In genomic region chr12:91226951-91227350, GRCh38 we compare ENCODE assay signal across 35 cellular contexts. TPM values are rescaled to one million over a fixed set of nuclear protein-coding genes. Genes with fewer than 3 reads are reported as not detected.
"Had no signal": no experiment of that assay in that cellular context is flagged by ENCODE, and none has a peak within 500 bp of the region (broad histone marks: within the 10 kb centered on the region; RNA-seq: fewer than 3 reads in every experiment).

No MANE protein-coding gene starts in this region.

- H3K27me3 Mint-ChIP-seq: activated B cell treated with CpG ODN at 0.5 μM for 24 hours; activated CD4-positive, alpha-beta T cell treated with anti-CD3 and anti-CD28 coated beads, Interleukin-2, amount 10 ng/mL, durations not matched to agents 24 days and 14 days; activated CD8-positive, alpha-beta memory T cell treated with anti-CD3 and anti-CD28 coated beads, Interleukin-2, amount 10 ng/mL, durations not matched to agents 7 days and 5 days; activated naive CD4-positive, alpha-beta T cell treated with anti-CD3 and anti-CD28 coated beads, Interleukin-2, amount 10 ng/mL, durations not matched to agents 7 days and 5 days; activated naive CD8-positive, alpha-beta T cell treated with anti-CD3 and anti-CD28 coated beads, Interleukin-2, amount 50 U/mL, for 24 hours; brain had no signal

- H3K9me3 ChIP-seq: ascending aorta had no signal

- H3K27ac ChIP-seq: ascending aorta, cardiac muscle cell, VCaP had no signal

- H3K27me3 ChIP-seq: ascending aorta, cardiac muscle cell had no signal

- H3K4me1 ChIP-seq: ascending aorta had no signal

- H3K27ac Mint-ChIP-seq: activated B cell treated with CpG ODN at 0.5 μM for 24 hours; activated CD4-positive, alpha-beta memory T cell treated with anti-CD3 and anti-CD28 coated beads for 36 hours; activated CD4-positive, alpha-beta T cell treated with anti-CD3 and anti-CD28 coated beads, Interleukin-2, amount 10 ng/mL, durations not matched to agents 24 days and 14 days; activated CD8-positive, alpha-beta memory T cell treated with anti-CD3 and anti-CD28 coated beads, Interleukin-2, amount 10 ng/mL, durations not matched to agents 7 days and 5 days; activated CD8-positive, alpha-beta T cell treated with anti-CD3 and anti-CD28 coated beads, Interleukin-2, amount 10 ng/mL, durations not matched to agents 7 days and 5 days; activated naive CD4-positive, alpha-beta T cell treated with anti-CD3 and anti-CD28 coated beads, Interleukin-2, amount 10 ng/mL, durations not matched to agents 7 days and 5 days; activated naive CD4-positive, alpha-beta T cell treated with anti-CD3 and anti-CD28 coated beads, Interleukin-2, amount 50 U/mL, for 24 hours; activated naive CD8-positive, alpha-beta T cell; activated naive CD8-positive, alpha-beta T cell treated with anti-CD3 and anti-CD28 coated beads, Interleukin-2, amount 10 ng/mL, durations not matched to agents 7 days and 5 days; activated naive CD8-positive, alpha-beta T cell treated with anti-CD3 and anti-CD28 coated beads, Interleukin-2, amount 50 U/mL, for 24 hours; activated T-cell treated with anti-CD3 and anti-CD28 coated beads, Interleukin-2, amount 50 U/mL, for 24 hours; activated T-helper 2 cell treated with anti-CD3 and anti-CD28 coated beads, Interferon-gamma antibody, Interleukin-2, Interleukin-4, amounts not matched to agents 10 μg/mL and 5 μg/mL and 100 μg/mL, durations not matched to agents 14 hours and 24 hours and 36 hours; brain; T-helper 1 cell treated with Interleukin-12 subunit alpha and Interleukin-12 subunit beta and Interleukin-4 antibody, amounts not matched to agents 30 μg/mL and 1 μg/mL, for 36 hours; T-helper 2 cell treated with Interferon-gamma antibody and Interleukin-4, amounts not matched to agents 5 μg/mL and 100 μg/mL, for 36 hours had no signal

- DNase-seq: activated B cell treated with CpG ODN at 0.5 μM for 24 hours; activated CD4-positive, alpha-beta memory T cell treated with anti-CD3 and anti-CD28 coated beads for 36 hours; activated CD4-positive, alpha-beta T cell treated with anti-CD3 and anti-CD28 coated beads for 4 hours; activated CD4-positive, alpha-beta T cell treated with anti-CD3 and anti-CD28 coated beads, Interleukin-2, amount 10 ng/mL, durations not matched to agents 24 days and 14 days; activated CD4-positive, alpha-beta T cell treated with anti-CD3 and anti-CD28 coated beads, Interleukin-2, amount 50 U/mL, for 1 hour; activated CD4-positive, alpha-beta T cell treated with anti-CD3 and anti-CD28 coated beads, Interleukin-2, amount 50 U/mL, for 4 hours; activated CD4-positive, CD25-positive, alpha-beta regulatory T cell treated with anti-CD3 and anti-CD28 coated beads, Interleukin-2, amount 50 U/mL, for 72 hours; activated CD8-positive, alpha-beta memory T cell treated with anti-CD3 and anti-CD28 coated beads for 24 hours; activated CD8-positive, alpha-beta memory T cell treated with anti-CD3 and anti-CD28 coated beads, Interleukin-2, amount 10 ng/mL, durations not matched to agents 7 days and 5 days; activated CD8-positive, alpha-beta memory T cell treated with anti-CD3 and anti-CD28 coated beads, Interleukin-2, amount 50 U/mL, for 48 hours; activated CD8-positive, alpha-beta T cell treated with anti-CD3 and anti-CD28 coated beads, Interleukin-2, amount 10 ng/mL, durations not matched to agents 7 days and 5 days; activated effector memory CD4-positive, alpha-beta T cell treated with Interleukin-2 at 50 U/mL for 16 hours; activated gamma-delta T cell; activated naive CD4-positive, alpha-beta T cell treated with anti-CD3 and anti-CD28 coated beads, Interleukin-2, amount 10 ng/mL, durations not matched to agents 7 days and 5 days; activated naive CD4-positive, alpha-beta T cell treated with Interleukin-2 at 50 U/mL for 16 hours; activated naive CD8-positive, alpha-beta T cell treated with anti-CD3 and anti-CD28 coated beads, Interleukin-2, amount 10 ng/mL, durations not matched to agents 7 days and 5 days; activated naive CD8-positive, alpha-beta T cell treated with anti-CD3 and anti-CD28 coated beads, Interleukin-2, amount 50 U/mL, for 24 hours; activated T-cell treated with anti-CD3 and anti-CD28 coated beads, Interleukin-2, amount 50 U/mL, for 24 hours; activated T-cell treated with anti-CD3 and anti-CD28 coated beads, Interleukin-2, amount 50 U/mL, for 48 hours; amygdala; anterior cingulate cortex; T-helper 1 cell; T-helper 2 cell; T-helper 9 cell had no signal

- H3K4me3 Mint-ChIP-seq: activated B cell treated with CpG ODN at 0.5 μM for 24 hours; activated CD4-positive, alpha-beta memory T cell treated with anti-CD3 and anti-CD28 coated beads for 36 hours; activated CD4-positive, alpha-beta T cell treated with anti-CD3 and anti-CD28 coated beads, Interleukin-2, amount 10 ng/mL, durations not matched to agents 24 days and 14 days; activated CD8-positive, alpha-beta memory T cell treated with anti-CD3 and anti-CD28 coated beads, Interleukin-2, amount 10 ng/mL, durations not matched to agents 7 days and 5 days; activated CD8-positive, alpha-beta T cell treated with anti-CD3 and anti-CD28 coated beads, Interleukin-2, amount 10 ng/mL, durations not matched to agents 7 days and 5 days; activated naive CD4-positive, alpha-beta T cell treated with anti-CD3 and anti-CD28 coated beads, Interleukin-2, amount 10 ng/mL, durations not matched to agents 7 days and 5 days; activated naive CD4-positive, alpha-beta T cell treated with anti-CD3 and anti-CD28 coated beads, Interleukin-2, amount 50 U/mL, for 24 hours; activated naive CD8-positive, alpha-beta T cell; activated naive CD8-positive, alpha-beta T cell treated with anti-CD3 and anti-CD28 coated beads, Interleukin-2, amount 10 ng/mL, durations not matched to agents 7 days and 5 days; activated naive CD8-positive, alpha-beta T cell treated with anti-CD3 and anti-CD28 coated beads, Interleukin-2, amount 50 U/mL, for 24 hours; activated T-cell treated with anti-CD3 and anti-CD28 coated beads, Interleukin-2, amount 50 U/mL, for 24 hours; brain; central memory CD8-positive, alpha-beta T cell; T-helper 1 cell treated with Interleukin-12 subunit alpha and Interleukin-12 subunit beta and Interleukin-4 antibody, amounts not matched to agents 30 μg/mL and 1 μg/mL, for 36 hours; T-helper 2 cell treated with Interferon-gamma antibody and Interleukin-4, amounts not matched to agents 5 μg/mL and 100 μg/mL, for 36 hours had no signal

- H3K9me3 Mint-ChIP-seq: activated B cell treated with CpG ODN at 0.5 μM for 24 hours; activated CD4-positive, alpha-beta memory T cell treated with anti-CD3 and anti-CD28 coated beads for 36 hours; activated CD4-positive, alpha-beta T cell treated with anti-CD3 and anti-CD28 coated beads, Interleukin-2, amount 10 ng/mL, durations not matched to agents 24 days and 14 days; activated naive CD4-positive, alpha-beta T cell treated with anti-CD3 and anti-CD28 coated beads, Interleukin-2, amount 10 ng/mL, durations not matched to agents 7 days and 5 days; activated naive CD4-positive, alpha-beta T cell treated with anti-CD3 and anti-CD28 coated beads, Interleukin-2, amount 50 U/mL, for 24 hours; activated naive CD8-positive, alpha-beta T cell treated with anti-CD3 and anti-CD28 coated beads, Interleukin-2, amount 10 ng/mL, durations not matched to agents 7 days and 5 days; activated naive CD8-positive, alpha-beta T cell treated with anti-CD3 and anti-CD28 coated beads, Interleukin-2, amount 50 U/mL, for 24 hours; activated T-cell treated with anti-CD3 and anti-CD28 coated beads, Interleukin-2, amount 50 U/mL, for 24 hours; activated T-helper 2 cell treated with anti-CD3 and anti-CD28 coated beads, Interferon-gamma antibody, Interleukin-2, Interleukin-4, amounts not matched to agents 10 μg/mL and 5 μg/mL and 100 μg/mL, durations not matched to agents 14 hours and 24 hours and 36 hours; brain; central memory CD8-positive, alpha-beta T cell; T-helper 1 cell treated with Interleukin-12 subunit alpha and Interleukin-12 subunit beta and Interleukin-4 antibody, amounts not matched to agents 30 μg/mL and 1 μg/mL, for 36 hours; T-helper 2 cell treated with Interferon-gamma antibody and Interleukin-4, amounts not matched to agents 5 μg/mL and 100 μg/mL, for 36 hours had no signal

- FAIRE-seq: bronchial epithelial cell had no signal

- H3K4me1 Mint-ChIP-seq: activated B cell treated with CpG ODN at 0.5 μM for 24 hours; activated CD4-positive, alpha-beta T cell treated with anti-CD3 and anti-CD28 coated beads, Interleukin-2, amount 10 ng/mL, durations not matched to agents 24 days and 14 days; activated CD8-positive, alpha-beta memory T cell treated with anti-CD3 and anti-CD28 coated beads, Interleukin-2, amount 10 ng/mL, durations not matched to agents 7 days and 5 days; activated naive CD4-positive, alpha-beta T cell treated with anti-CD3 and anti-CD28 coated beads, Interleukin-2, amount 10 ng/mL, durations not matched to agents 7 days and 5 days; activated naive CD4-positive, alpha-beta T cell treated with anti-CD3 and anti-CD28 coated beads, Interleukin-2, amount 50 U/mL, for 24 hours; activated naive CD8-positive, alpha-beta T cell treated with anti-CD3 and anti-CD28 coated beads, Interleukin-2, amount 10 ng/mL, durations not matched to agents 7 days and 5 days; activated naive CD8-positive, alpha-beta T cell treated with anti-CD3 and anti-CD28 coated beads, Interleukin-2, amount 50 U/mL, for 24 hours; brain; central memory CD8-positive, alpha-beta T cell had no signal

- H3K36me3 Mint-ChIP-seq: activated CD4-positive, alpha-beta memory T cell treated with anti-CD3 and anti-CD28 coated beads for 36 hours; activated CD8-positive, alpha-beta memory T cell treated with anti-CD3 and anti-CD28 coated beads, Interleukin-2, amount 10 ng/mL, durations not matched to agents 7 days and 5 days; activated naive CD4-positive, alpha-beta T cell treated with anti-CD3 and anti-CD28 coated beads, Interleukin-2, amount 10 ng/mL, durations not matched to agents 7 days and 5 days; activated naive CD4-positive, alpha-beta T cell treated with anti-CD3 and anti-CD28 coated beads, Interleukin-2, amount 50 U/mL, for 24 hours; activated naive CD8-positive, alpha-beta T cell; activated naive CD8-positive, alpha-beta T cell treated with anti-CD3 and anti-CD28 coated beads, Interleukin-2, amount 10 ng/mL, durations not matched to agents 7 days and 5 days; brain had no signal

- H3K36me3 ChIP-seq: ascending aorta, cardiac muscle cell had no signal

- ATAC-seq: activated CD8-positive, alpha-beta memory T cell treated with anti-CD3 and anti-CD28 coated beads, Interleukin-2, amount 10 ng/mL, durations not matched to agents 7 days and 5 days; activated CD8-positive, alpha-beta T cell treated with anti-CD3 and anti-CD28 coated beads, Interleukin-2, amount 10 ng/mL, durations not matched to agents 7 days and 5 days; activated naive CD8-positive, alpha-beta T cell treated with anti-CD3 and anti-CD28 coated beads, Interleukin-2, amount 50 U/mL, for 24 hours had no signal

- H3K4me3 ChIP-seq: ascending aorta, cardiac muscle cell had no signal

RNA-seq across cellular contexts. Expression of gene DCN, which starts 44.3 kb away (rescaled TPM):
- total RNA-seq: activated B cell treated with CpG ODN at 0.5 μM for 24 hours; activated CD4-positive, alpha-beta memory T cell treated with anti-CD3 and anti-CD28 coated beads for 36 hours; activated CD4-positive, alpha-beta T cell treated with anti-CD3 and anti-CD28 coated beads, Interleukin-2, amount 10 ng/mL, durations not matched to agents 24 days and 14 days; activated CD8-positive, alpha-beta memory T cell treated with anti-CD3 and anti-CD28 coated beads, Interleukin-2, amount 10 ng/mL, durations not matched to agents 7 days and 5 days; activated CD8-positive, alpha-beta T cell treated with anti-CD3 and anti-CD28 coated beads, Interleukin-2, amount 10 ng/mL, durations not matched to agents 7 days and 5 days; activated naive CD8-positive, alpha-beta T cell treated with anti-CD3 and anti-CD28 coated beads, Interleukin-2, amount 10 ng/mL, durations not matched to agents 7 days and 5 days; activated T-helper 2 cell treated with anti-CD3 and anti-CD28 coated beads, Interferon-gamma antibody, Interleukin-2, Interleukin-4, amounts not matched to agents 10 μg/mL and 5 μg/mL and 100 μg/mL, durations not matched to agents 14 hours and 24 hours and 36 hours had no signal
